In the genomic region with DNA sequence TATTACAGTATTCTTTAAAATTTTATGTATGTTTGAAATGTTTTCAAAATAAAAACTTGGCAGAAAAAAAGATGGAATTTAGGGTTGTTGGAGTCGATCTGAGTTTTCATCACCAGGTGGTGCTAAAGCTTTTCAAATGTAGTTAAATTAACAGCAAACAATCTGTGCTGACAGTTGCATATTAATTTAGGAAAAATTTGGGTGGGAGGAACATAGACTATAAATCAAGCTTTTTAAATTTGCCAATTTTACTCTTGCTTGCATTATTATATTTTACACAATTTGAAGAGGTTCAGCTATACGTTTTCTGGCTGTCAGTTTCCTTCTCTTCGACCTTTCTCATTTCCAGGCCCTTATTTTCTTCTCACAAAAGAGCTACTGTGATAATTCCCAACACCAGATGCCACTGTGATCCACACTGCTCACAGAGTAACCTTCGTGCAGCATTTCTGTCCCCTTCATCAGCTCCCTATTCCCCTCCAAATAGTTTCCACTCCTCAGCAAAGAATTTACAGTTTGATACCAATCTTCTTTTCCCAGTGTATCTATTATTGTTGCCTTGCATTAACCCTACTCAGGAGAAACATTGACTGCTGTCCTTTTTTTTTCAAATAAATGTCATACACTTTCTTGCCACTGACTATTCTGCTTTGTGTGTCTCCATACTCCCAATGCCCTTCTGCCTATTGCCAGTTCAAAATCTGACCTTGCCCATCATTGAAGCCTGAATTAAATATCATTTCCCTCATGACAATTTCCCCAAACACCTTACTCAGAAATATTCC, we compare ENCODE assay signal across 1 cellular context.
TF ChIP-seq lines count a peak whose summit lies in the region.

No MANE protein-coding gene starts in this region.

TF ChIP-seq in HCT116, 20 proteins besides CTCF, POLR2A, EP300 and RAD21:
- TF ChIP-seq ZBTB33 (IDR thresholded peaks at IDR 0.05; ENCODE audit: extremely low read depth, insufficient replicate concordance, low read length) (no peak), FOSL1 (IDR thresholded peaks at IDR 0.05; ENCODE audit: low read depth) (no peak)
TF ChIP-seq in HCT116: peak in this region for 0.
